ENCODE assay signal across 9 cellular contexts in the genomic region with DNA sequence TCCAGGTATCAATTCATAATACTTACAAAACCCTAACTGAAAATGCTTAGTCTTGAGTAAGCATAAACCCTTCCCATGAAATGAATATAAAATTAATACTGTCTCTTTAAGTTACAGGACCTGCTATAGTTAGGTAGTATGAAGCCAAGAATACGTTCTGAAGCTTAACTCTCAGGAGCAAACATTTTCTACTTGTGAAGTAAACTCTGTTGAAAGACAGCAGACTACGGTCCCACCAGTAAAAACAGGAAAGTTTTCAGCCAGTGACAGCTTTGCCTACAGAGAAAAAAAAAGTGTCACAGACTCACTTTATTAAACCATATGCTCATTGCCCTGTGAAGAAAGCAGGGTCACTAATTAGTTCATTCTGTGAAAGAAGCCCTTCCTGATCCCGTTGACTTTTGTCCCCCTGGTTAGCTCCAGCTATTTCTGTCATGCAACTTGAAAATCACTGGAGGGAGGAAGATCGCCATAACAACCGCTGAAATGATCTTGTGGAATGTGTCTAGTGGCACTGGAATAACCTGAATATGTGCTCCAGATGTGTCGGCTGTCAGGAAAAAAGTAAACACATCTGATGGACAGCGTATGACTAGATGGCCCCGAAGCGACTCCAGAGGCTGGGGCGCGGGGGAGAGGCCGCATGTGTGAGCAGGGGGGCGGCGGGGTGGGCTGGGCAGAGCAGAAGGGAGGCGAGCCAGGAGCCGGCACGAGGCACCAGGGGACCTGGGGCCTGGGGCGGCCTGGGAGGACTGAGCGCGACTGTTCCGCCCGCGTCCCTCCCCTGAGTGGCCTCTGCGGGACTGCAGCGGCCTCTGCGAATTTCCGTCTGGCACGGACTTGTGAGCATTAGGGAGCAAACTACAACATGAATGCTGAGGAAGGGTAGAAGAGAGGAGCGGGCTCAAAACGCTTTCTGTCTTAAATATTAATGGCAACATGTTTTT. TPM values are rescaled to one million over a fixed set of nuclear protein-coding genes. Genes with fewer than 3 reads are reported as not detected.
DNase-seq lines count a peak whose midpoint lies in the region; ATAC-seq lines count a peak whose summit lies in the region.
"Had no signal": no experiment of that assay in that cellular context is flagged by ENCODE, and none has a peak within 500 bp of the region (broad histone marks: within the 10 kb centered on the region; RNA-seq: fewer than 3 reads in every experiment).

No MANE protein-coding gene starts in this region.

- ATAC-seq in left lobe of liver (peak; percentile 33), GM21447 (IDR thresholded peaks at IDR 0.05; ENCODE audit: unreplicated experiment) (no peak)

- H3K9me3 ChIP-seq in HUES48 (ENCODE audit: control insufficient read depth, insufficient read depth, low read length): no peaks in the 10 kb centered on the region
- H3K9me3 ChIP-seq in duodenal mucosa (ENCODE audit: control insufficient read depth in 1 of 2, low read length in 2 of 2): no peaks in the 10 kb centered on the region
- no peaks in the 10 kb centered on the region for H3K9me3 ChIP-seq in thymus (ENCODE audit: control insufficient read depth)

- H3K27ac ChIP-seq in HUES48 (ENCODE audit: low read depth, low read length) (peak overlapping the region; percentile 42), duodenal mucosa (ENCODE audit: low read depth, low read length) (peak overlapping the region; percentile 5), thymus (ENCODE audit: low read depth) (peak overlapping the region; percentile 33)

- H3K4me1 ChIP-seq in HUES48 (ENCODE audit: control insufficient read depth, insufficient read depth, low read length): peaks cover 55% of the 10 kb centered on the region
- H3K4me1 ChIP-seq in duodenal mucosa (ENCODE audit: control insufficient read depth in 1 of 2, insufficient read depth in 2 of 2, low read length in 2 of 2): no peaks in the 10 kb centered on the region
- H3K4me1 ChIP-seq in thymus (ENCODE audit: control insufficient read depth, insufficient read depth, low read length): no peaks in the 10 kb centered on the region

- H3K9ac ChIP-seq in HUES48 (ENCODE audit: low read depth, low read length) (0 out of 2 replicates have a peak overlapping the region, but pooled peaks have one; percentile 1), duodenal mucosa (ENCODE audit: low read depth in 1 of 2, low read length in 2 of 2) (no peak overlapping the region)

- H3K36me3 ChIP-seq in HUES48 (ENCODE audit: control insufficient read depth, insufficient read depth, low read length) (no peaks in the 10 kb centered on the region), duodenal mucosa (ENCODE audit: control insufficient read depth in 1 of 2, insufficient read depth in 2 of 2, low read length in 2 of 2) (no peaks in the 10 kb centered on the region), thymus (ENCODE audit: control insufficient read depth, insufficient read depth) (no peaks in the 10 kb centered on the region)

- peak overlapping the region; percentile 9; the same call in 1 of the 2 replicates for H3K4me3 ChIP-seq in HUES48 (ENCODE audit: low read depth, low read length)
- H3K4me3 ChIP-seq in duodenal mucosa (ENCODE audit: low read depth in 1 of 2, low read length in 2 of 2): no peak overlapping the region
- H3K4me3 ChIP-seq in thymus (ENCODE audit: low read length): no peak overlapping the region

- no peaks in the 10 kb centered on the region for H3K27me3 ChIP-seq in HUES48 (ENCODE audit: control insufficient read depth, insufficient read depth, low read length)
- peaks cover 0 to 4% of the 10 kb centered on the region in 2 donors for H3K27me3 ChIP-seq in duodenal mucosa (ENCODE audit: control insufficient read depth in 1 of 2, insufficient read depth in 2 of 2, low read length in 2 of 2)
- H3K27me3 ChIP-seq in thymus (ENCODE audit: control insufficient read depth, insufficient read depth): peaks cover 2% of the 10 kb centered on the region

- 18% methylated on average over 30 of the region's 30 CpGs for WGBS in thymus

- DNase-seq in left lobe of liver (ENCODE audit: low spot score) (no peak), T-helper 2 cell (no peak), NCI-H146 treated with DMSO at 0.1 percent for 48 hours (lab: John Stamatoyannopoulos, UW; ENCODE audit: unreplicated experiment) (no peak)
- DNase-seq in activated naive CD4-positive, alpha-beta T cell (lab: John Stamatoyannopoulos, UW): no peak
- DNase-seq: cortex of kidney had no signal

RNA-seq across cellular contexts. Expression of gene BNC2, which starts 41.9 kb away (rescaled TPM):
- total RNA-seq in left lobe of liver: 0.55 TPM
- 1.8 TPM for polyA plus RNA-seq in thymus
